15 cellular contexts compared by ENCODE assay signal in the genomic region with DNA sequence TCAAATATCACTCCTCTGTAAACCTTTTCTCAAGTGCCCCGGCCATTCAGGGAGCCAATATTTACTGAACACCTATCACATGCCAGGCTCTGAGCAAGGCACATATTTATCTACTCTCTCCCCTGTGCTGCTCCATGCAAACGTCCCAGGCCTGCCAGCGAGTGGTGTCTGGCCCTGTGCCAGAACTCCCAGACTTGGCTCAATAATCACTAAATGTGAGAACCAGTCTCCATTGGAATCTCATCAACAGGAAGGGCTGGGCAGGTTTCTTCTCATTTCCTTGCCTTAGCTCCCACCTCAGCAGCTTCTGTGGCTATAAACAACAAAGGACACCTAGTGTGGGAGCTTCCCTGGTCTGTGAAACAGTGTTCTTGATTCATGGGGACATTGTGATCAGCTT. TPM values are rescaled to one million over a fixed set of nuclear protein-coding genes. Genes with fewer than 3 reads are reported as not detected.
DNase-seq lines count a peak whose midpoint lies in the region; ATAC-seq, FAIRE-seq and TF ChIP-seq lines count a peak whose summit lies in the region.
"Had no signal": no experiment of that assay in that cellular context is flagged by ENCODE, and none has a peak within 500 bp of the region (broad histone marks: within the 10 kb centered on the region; RNA-seq: fewer than 3 reads in every experiment).

No MANE protein-coding gene starts in this region.

- H3K36me3 ChIP-seq in esophagus muscularis mucosa: no peaks in the 10 kb centered on the region
- H3K36me3 ChIP-seq in pancreas: no peaks in the 10 kb centered on the region
- H3K36me3 ChIP-seq in MG63: no peaks in the 10 kb centered on the region
- H3K36me3 ChIP-seq: BLaER1, WERI-Rb-1 had no signal

- no peak for TF ChIP-seq POLR2A in esophagus muscularis mucosa (IDR thresholded peaks at IDR 0.05; ENCODE audit: low read depth)

- H3K4me3 ChIP-seq in esophagus muscularis mucosa (no peak overlapping the region), pancreas (no peak overlapping the region), MG63 (no peak overlapping the region)
- H3K4me3 ChIP-seq: BLaER1 had no signal

- H3K4me1 ChIP-seq in esophagus muscularis mucosa (peaks cover 0 to 4% (median 2%) of the 10 kb centered on the region in 4 donors), pancreas (peaks cover 0 to 4% (median 0%) of the 10 kb centered on the region in 3 donors)
- H3K4me1 ChIP-seq: BLaER1 had no signal

- WGBS in esophagus muscularis mucosa: 50% methylated on average over 3 of the region's 3 CpGs
- 6 to 8% methylated on average over 3 of the region's 3 CpGs for WGBS in pancreas, 2 donors

- no peaks in the 10 kb centered on the region for H3K9me3 ChIP-seq in esophagus muscularis mucosa
- no peaks in the 10 kb centered on the region for H3K9me3 ChIP-seq in pancreas
- no peaks in the 10 kb centered on the region for H3K9me3 ChIP-seq in MG63
- H3K9me3 ChIP-seq: BLaER1 had no signal

- H3K27me3 ChIP-seq in esophagus muscularis mucosa (peaks cover 0 to 24% (median 2%) of the 10 kb centered on the region in 4 donors), pancreas (no peaks in the 10 kb centered on the region), MG63 (peaks cover 3% of the 10 kb centered on the region; the same call in 1 of the 2 replicates)
- H3K27me3 ChIP-seq: BLaER1 had no signal

- H3K27ac ChIP-seq in esophagus muscularis mucosa (replicated peaks in 1 of 4) (no peak overlapping the region), pancreas (no peak overlapping the region)
- H3K27ac ChIP-seq: BLaER1, WERI-Rb-1 had no signal

- intact Hi-C loops in esophagus muscularis mucosa (cut with DNase I) (no loop called here), pancreas (cut with DNase I) (no loop called here)

- no peak for TF ChIP-seq EP300 in esophagus muscularis mucosa (IDR thresholded peaks at IDR 0.05)

- DNase-seq in Daoy (ENCODE audit: low read depth) (peak; percentile 17), NCI-H2196 (lab: John Stamatoyannopoulos, UW; ENCODE audit: unreplicated experiment) (peak; percentile 33), esophagus muscularis mucosa (ENCODE audit: extremely low spot score) (peak; percentile 91), pancreas (peak; percentile 68 to 92 (median 82)), cerebellum (ENCODE audit: low spot score) (no peak), MG63 (no peak)
- DNase-seq: activated naive CD4-positive, alpha-beta T cell; IMR-90; naive B cell; NCI-H1436; stimulated activated CD4-positive, alpha-beta T cell treated with anti-CD3 and anti-CD28 coated beads, Interleukin-2, amount 100 ng/mL, for 24 hours; WERI-Rb-1 had no signal

- ATAC-seq in pancreas: peak; percentile 86 to 95 (median 94)
- ATAC-seq in GM18520 (IDR thresholded peaks at IDR 0.05; ENCODE audit: unreplicated experiment): no peak

- TF ChIP-seq CTCF in esophagus muscularis mucosa (IDR thresholded peaks at IDR 0.05): no peak
- no peak for TF ChIP-seq CTCF in pancreas (IDR thresholded peaks at IDR 0.05)

- FAIRE-seq in pancreas (lab: Jason Lieb, UNC): no peak
- FAIRE-seq: frontal cortex had no signal

RNA-seq across cellular contexts. Expression of a gene that starts 21.7 kb away (rescaled TPM):
- total RNA-seq in Daoy (2014; rRNA removed; shearing (Covaris generic)): 0.27 and 3.4 TPM in 2 replicates
- under 1 TPM in 3 of 4 donors, not detected in 1; 0.17 to 0.57 (median 0.19) TPM for total RNA-seq in esophagus muscularis mucosa
- total RNA-seq in pancreas: under 1 TPM in 2 of 6 donors, not detected in 4; 0.06 to 0.41 TPM
- under 1 TPM; 0.11 to 0.40 TPM for polyA plus RNA-seq in pancreas
- 7.2 TPM for total RNA-seq in cerebellum
- not detected in 2 replicates for total RNA-seq in MG63 (2014; rRNA removed; shearing (Covaris generic); ENCODE audit: low replicate concordance)
- total RNA-seq: IMR-90 had no signal
- polyA plus RNA-seq: IMR-90 had no signal

Comparison
In these comparisons a context has a peak if more than half of its experiments do, and no peak if none do; other contexts are left out.
1. DNase-seq: peak in Daoy (single experiment), NCI-H2196 (single experiment), esophagus muscularis mucosa (single experiment) and pancreas (6 of 6); none in cerebellum (single experiment) and MG63 (single experiment).